ENCODE assay signal across 8 cellular contexts in genomic region chr6:34696189-34696738, GRCh38. TPM values are rescaled to one million over a fixed set of nuclear protein-coding genes. Genes with fewer than 3 reads are reported as not detected.
DNase-seq lines count a peak whose midpoint lies in the region; ATAC-seq and TF ChIP-seq lines count a peak whose summit lies in the region.

No MANE protein-coding gene starts in this region.

- no peaks in the 10 kb centered on the region for H3K36me3 ChIP-seq in muscle layer of duodenum (ENCODE audit: control insufficient read depth in 1 of 2, insufficient read depth in 2 of 2, low read length in 2 of 2)

- DNase-seq in activated gamma-delta T cell (lab: John Stamatoyannopoulos, UW) (peak; percentile 38), activated gamma-delta T cell treated with Interleukin-2 at 50 U/mL for 16 hours (no peak), RPMI8226 (peak; percentile 55), endothelial cell (ENCODE audit: low spot score) (peak; percentile 5), OCI-M1 (lab: John Stamatoyannopoulos, UW) (no peak), medulla oblongata (ENCODE audit: extremely low spot score) (no peak)

- H3K4me3 ChIP-seq in muscle layer of duodenum (ENCODE audit: low read depth in 1 of 2, low read length in 2 of 2): peak overlapping the region; percentile 85 to 86

- peaks cover 8 to 24% of the 10 kb centered on the region in 2 donors for H3K4me1 ChIP-seq in muscle layer of duodenum (ENCODE audit: control insufficient read depth in 1 of 2, insufficient read depth in 2 of 2, low read length in 2 of 2)

- ATAC-seq in HG02885 (IDR thresholded peaks at IDR 0.05; ENCODE audit: poor library complexity, unreplicated experiment): peak; percentile 28

- no peaks in the 10 kb centered on the region for H3K9me3 ChIP-seq in muscle layer of duodenum (ENCODE audit: control insufficient read depth in 1 of 2, low read length in 2 of 2)

- H3K27me3 Mint-ChIP-seq in endothelial cell (ENCODE audit: unreplicated experiment): peaks cover 6% of the 10 kb centered on the region

- H3K27me3 ChIP-seq in muscle layer of duodenum (ENCODE audit: low read depth, low read length): no peaks in the 10 kb centered on the region

- H3K27ac ChIP-seq in muscle layer of duodenum (ENCODE audit: low read length): peak overlapping the region; percentile 89

- H3K4me3 Mint-ChIP-seq in endothelial cell (ENCODE audit: unreplicated experiment): peak overlapping the region; percentile 99

- peak overlapping the region; percentile 77 for H3K27ac Mint-ChIP-seq in endothelial cell (ENCODE audit: unreplicated experiment)

- no peaks in the 10 kb centered on the region for H3K9me3 Mint-ChIP-seq in endothelial cell (ENCODE audit: unreplicated experiment)

- H3K4me1 Mint-ChIP-seq in endothelial cell (ENCODE audit: unreplicated experiment): peaks cover 28% of the 10 kb centered on the region

- peaks cover 4% of the 10 kb centered on the region for H3K36me3 Mint-ChIP-seq in endothelial cell (ENCODE audit: low read depth, unreplicated experiment)

- TF ChIP-seq CTCF in endothelial cell (IDR thresholded peaks at IDR 0.05; ENCODE audit: unreplicated experiment): no peak

RNA-seq across cellular contexts. Expression of gene ILRUN, which starts 0.3 kb away (rescaled TPM):
- 58.9 TPM for total RNA-seq in endothelial cell (ENCODE audit: unreplicated experiment)

Comparison
In these comparisons a context has a peak if more than half of its experiments do, and no peak if none do; other contexts are left out.
1. DNase-seq: peak in activated gamma-delta T cell (single experiment), RPMI8226 (single experiment) and endothelial cell (single experiment); none in activated gamma-delta T cell treated with Interleukin-2 at 50 U/mL for 16 hours (single experiment), OCI-M1 (single experiment) and medulla oblongata (single experiment).